ENCODE assay signal across 9 cellular contexts in the genomic region with DNA sequence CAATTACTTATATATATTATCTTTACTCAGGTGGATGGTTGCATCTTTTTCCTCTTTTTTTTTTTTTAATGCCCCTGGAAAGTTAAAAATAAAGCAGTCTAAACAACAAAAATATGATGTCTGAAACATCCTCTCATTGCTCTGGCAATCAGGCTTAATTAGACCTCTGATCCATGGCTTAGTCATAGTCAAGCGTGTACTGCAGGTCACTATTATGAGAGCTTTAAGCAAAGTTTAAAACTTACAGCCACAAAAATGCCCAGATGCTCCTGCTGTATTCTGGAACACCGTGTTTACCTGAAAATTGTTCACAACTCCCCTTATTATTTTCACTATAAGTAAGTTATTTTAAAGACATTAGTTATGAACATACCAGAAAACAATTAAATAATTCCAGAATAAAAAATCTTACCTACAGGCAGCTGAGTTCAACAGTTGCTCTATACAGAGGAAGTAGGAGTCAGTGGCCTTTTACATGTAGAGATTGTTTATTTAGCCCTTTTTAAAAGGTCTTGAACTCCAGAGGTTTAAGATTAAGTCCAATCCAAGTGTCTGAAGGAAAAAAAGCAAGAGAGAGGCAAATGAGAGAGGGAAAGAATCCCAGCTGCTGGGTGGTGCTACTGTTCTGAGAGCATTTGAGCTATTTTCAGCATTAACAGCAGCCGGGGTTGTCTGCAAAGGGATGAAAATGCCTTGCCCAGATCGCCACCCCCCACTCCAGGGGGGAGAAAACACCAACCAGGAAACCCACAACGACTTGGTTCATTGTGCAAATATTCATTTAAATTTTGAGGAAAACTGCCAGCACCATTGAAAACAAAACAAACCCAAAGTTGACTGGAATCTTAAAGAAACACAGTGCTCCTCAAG. TPM values are rescaled to one million over a fixed set of nuclear protein-coding genes. Genes with fewer than 3 reads are reported as not detected.
DNase-seq lines count a peak whose midpoint lies in the region; ATAC-seq and TF ChIP-seq lines count a peak whose summit lies in the region.
"Had no signal": no experiment of that assay in that cellular context is flagged by ENCODE, and none has a peak within 500 bp of the region (broad histone marks: within the 10 kb centered on the region; RNA-seq: fewer than 3 reads in every experiment).

No MANE protein-coding gene starts in this region.

- no peaks in the 10 kb centered on the region; the same call in 1 of the 2 replicates for H3F3A ChIP-seq in OCI-LY1 (ENCODE audit: insufficient read depth, low read length)

- H3K9me3 ChIP-seq in OCI-LY1 (ENCODE audit: low read length) (0 out of 2 replicates have a peak, but pooled peaks cover 3% of the 10 kb centered on the region), upper lobe of right lung (no peaks in the 10 kb centered on the region)

- H3K27ac ChIP-seq in OCI-LY1 (ENCODE audit: low read depth, low read length, poor library complexity, severe bottlenecking): peak overlapping the region; percentile 81
- peak overlapping the region; percentile 51 for H3K27ac ChIP-seq in epithelial cell of prostate
- H3K27ac ChIP-seq in upper lobe of right lung: peak overlapping the region; percentile 70

- H3K4me2 ChIP-seq in OCI-LY1 (ENCODE audit: low read length): peak overlapping the region; percentile 75

- TF ChIP-seq CTCF in OCI-LY1 (IDR thresholded peaks at IDR 0.05; ENCODE audit: low read length) (no peak), upper lobe of right lung (IDR thresholded peaks at IDR 0.05) (no peak)

- no peak overlapping the region for H2AFZ ChIP-seq in OCI-LY1 (ENCODE audit: low read length)

- peaks cover 58% of the 10 kb centered on the region for H3K4me1 ChIP-seq in OCI-LY1 (ENCODE audit: insufficient read depth, low read length, severe bottlenecking)
- H3K4me1 ChIP-seq in upper lobe of right lung: no peaks in the 10 kb centered on the region

- H3K4me3 ChIP-seq in OCI-LY1 (ENCODE audit: low read depth, low read length, poor library complexity, severe bottlenecking): peak overlapping the region; percentile 50
- peak overlapping the region; percentile 37 for H3K4me3 ChIP-seq in upper lobe of right lung

- H3K36me3 ChIP-seq in OCI-LY1 (ENCODE audit: insufficient read depth, low read length): peaks cover 31% of the 10 kb centered on the region
- no peaks in the 10 kb centered on the region for H3K36me3 ChIP-seq in upper lobe of right lung

- H3K27me3 ChIP-seq in OCI-LY1 (ENCODE audit: insufficient read depth, low read length) (no peaks in the 10 kb centered on the region), upper lobe of right lung (no peaks in the 10 kb centered on the region)

- DNase-seq in epithelial cell of prostate (ENCODE audit: low read depth, low spot score) (no peak), lung microvascular endothelial cell (ENCODE audit: low read depth in 2 of 2) (peak; percentile 74 to 94), upper lobe of right lung (peak; percentile 73), COLO829 (ENCODE audit: low spot score) (no peak), DMS 273 (lab: John Stamatoyannopoulos, UW; ENCODE audit: unreplicated experiment) (no peak)

- no peaks in the 10 kb centered on the region for H3K79me2 ChIP-seq in OCI-LY1 (ENCODE audit: insufficient read depth, low read length)

- H3K9me2 ChIP-seq in OCI-LY1 (ENCODE audit: low read depth, low read length): no peaks in the 10 kb centered on the region

- ATAC-seq in upper lobe of right lung: peak; percentile 71
- ATAC-seq in GM19324 (IDR thresholded peaks at IDR 0.05; ENCODE audit: low FRiP score, unreplicated experiment): no peak
- ATAC-seq in HG03135 (IDR thresholded peaks at IDR 0.05; ENCODE audit: unreplicated experiment): no peak

- no peaks in the 10 kb centered on the region for H4K20me1 ChIP-seq in OCI-LY1 (ENCODE audit: insufficient read depth, low read length)

- intact Hi-C loops in upper lobe of right lung (cut with DNase I): no loop called here

- peak overlapping the region; percentile 56 for H3K9ac ChIP-seq in OCI-LY1 (ENCODE audit: low read length)

RNA-seq across cellular contexts. Expression of a gene that starts 36.9 kb away (rescaled TPM):
- 94.8 and 143 TPM in 2 replicates for total RNA-seq in lung microvascular endothelial cell
- 44.9 TPM for total RNA-seq in upper lobe of right lung
- total RNA-seq: T-helper 2 cell treated with Interferon-gamma antibody and Interleukin-4, amounts not matched to agents 100 ng/mL and 5 ng/mL, for 36 hours had no signal

Comparison
In these comparisons a context has a peak if more than half of its experiments do, and no peak if none do; other contexts are left out.
1. DNase-seq: peak in lung microvascular endothelial cell (2 of 2) and upper lobe of right lung (single experiment); none in epithelial cell of prostate (single experiment), COLO829 (single experiment) and DMS 273 (single experiment).
2. Peak in every context shown above with its lines, with median percentiles within 50 percentile points of each other: H3K27ac ChIP-seq.